ENCODE assay signal across 1 cellular context in the genomic region with DNA sequence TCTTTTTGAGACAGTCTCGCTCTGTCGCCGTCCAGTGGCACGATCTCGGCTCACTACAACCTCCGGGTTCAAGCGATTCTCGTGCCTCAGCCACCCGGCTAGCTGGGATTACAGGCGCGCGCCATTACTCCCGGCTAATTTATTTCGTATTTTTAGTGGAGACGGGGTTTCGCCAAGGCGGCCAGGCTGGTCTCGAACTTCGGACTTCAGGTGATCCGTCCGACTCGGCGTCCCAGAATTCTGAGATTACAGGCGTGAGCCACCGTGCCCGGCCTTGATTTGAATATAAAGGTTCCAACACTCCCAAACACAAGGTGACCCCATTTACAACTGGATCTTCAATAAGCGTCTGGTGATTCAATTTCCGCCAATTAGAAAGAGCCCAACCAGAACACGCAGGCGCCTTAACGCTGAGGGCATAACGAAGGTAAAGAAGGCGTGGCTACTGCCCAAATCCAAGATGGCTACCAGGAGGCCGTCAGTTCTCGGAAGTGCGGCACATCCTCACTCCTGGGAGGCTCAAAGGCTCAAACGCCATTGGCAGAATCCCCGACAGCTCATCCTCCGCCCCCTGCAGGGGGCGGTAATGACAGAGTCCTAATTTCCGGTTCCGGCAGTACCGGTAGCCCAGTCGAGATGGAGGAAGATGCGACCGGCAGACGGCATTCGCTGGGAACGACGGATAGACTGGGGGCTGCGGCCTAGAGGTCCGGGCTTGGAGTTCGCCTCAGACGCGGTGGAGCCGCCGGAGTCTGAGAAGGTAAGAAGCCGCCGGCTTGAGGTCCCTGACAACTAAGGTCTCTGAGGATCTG.
TF ChIP-seq lines count a peak whose summit lies in the region.

A gene with protein sequence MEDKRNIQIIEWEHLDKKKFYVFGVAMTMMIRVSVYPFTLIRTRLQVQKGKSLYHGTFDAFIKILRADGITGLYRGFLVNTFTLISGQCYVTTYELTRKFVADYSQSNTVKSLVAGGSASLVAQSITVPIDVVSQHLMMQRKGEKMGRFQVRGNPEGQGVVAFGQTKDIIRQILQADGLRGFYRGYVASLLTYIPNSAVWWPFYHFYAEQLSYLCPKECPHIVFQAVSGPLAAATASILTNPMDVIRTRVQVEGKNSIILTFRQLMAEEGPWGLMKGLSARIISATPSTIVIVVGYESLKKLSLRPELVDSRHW (plus strand): TSS at position 617 of the 812 bp plus-strand sequence. CDS start 5,744 bp downstream, outside the sequence.

TF ChIP-seq in SK-N-SH, 30 proteins besides CTCF, POLR2A, EP300 and RAD21 (continued from another document):
- TF ChIP-seq, protein P1, sequence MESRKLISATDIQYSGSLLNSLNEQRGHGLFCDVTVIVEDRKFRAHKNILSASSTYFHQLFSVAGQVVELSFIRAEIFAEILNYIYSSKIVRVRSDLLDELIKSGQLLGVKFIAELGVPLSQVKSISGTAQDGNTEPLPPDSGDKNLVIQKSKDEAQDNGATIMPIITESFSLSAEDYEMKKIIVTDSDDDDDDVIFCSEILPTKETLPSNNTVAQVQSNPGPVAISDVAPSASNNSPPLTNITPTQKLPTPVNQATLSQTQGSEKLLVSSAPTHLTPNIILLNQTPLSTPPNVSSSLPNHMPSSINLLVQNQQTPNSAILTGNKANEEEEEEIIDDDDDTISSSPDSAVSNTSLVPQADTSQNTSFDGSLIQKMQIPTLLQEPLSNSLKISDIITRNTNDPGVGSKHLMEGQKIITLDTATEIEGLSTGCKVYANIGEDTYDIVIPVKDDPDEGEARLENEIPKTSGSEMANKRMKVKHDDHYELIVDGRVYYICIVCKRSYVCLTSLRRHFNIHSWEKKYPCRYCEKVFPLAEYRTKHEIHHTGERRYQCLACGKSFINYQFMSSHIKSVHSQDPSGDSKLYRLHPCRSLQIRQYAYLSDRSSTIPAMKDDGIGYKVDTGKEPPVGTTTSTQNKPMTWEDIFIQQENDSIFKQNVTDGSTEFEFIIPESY (IDR thresholded peaks at IDR 0.05; ENCODE audit: borderline replicate concordance, low read depth), result no peak
- TF ChIP-seq FOSL2 (IDR thresholded peaks at IDR 0.05; ENCODE audit: borderline replicate concordance, low read depth), result no peak; the same call in 1 of the 2 replicates
- TF ChIP-seq, protein P2, sequence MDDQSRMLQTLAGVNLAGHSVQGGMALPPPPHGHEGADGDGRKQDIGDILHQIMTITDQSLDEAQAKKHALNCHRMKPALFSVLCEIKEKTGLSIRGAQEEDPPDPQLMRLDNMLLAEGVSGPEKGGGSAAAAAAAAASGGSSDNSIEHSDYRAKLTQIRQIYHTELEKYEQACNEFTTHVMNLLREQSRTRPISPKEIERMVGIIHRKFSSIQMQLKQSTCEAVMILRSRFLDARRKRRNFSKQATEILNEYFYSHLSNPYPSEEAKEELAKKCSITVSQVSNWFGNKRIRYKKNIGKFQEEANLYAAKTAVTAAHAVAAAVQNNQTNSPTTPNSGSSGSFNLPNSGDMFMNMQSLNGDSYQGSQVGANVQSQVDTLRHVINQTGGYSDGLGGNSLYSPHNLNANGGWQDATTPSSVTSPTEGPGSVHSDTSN (IDR thresholded peaks at IDR 0.05), result peak; percentile 82
- TF ChIP-seq RCOR1 (IDR thresholded peaks at IDR 0.05; ENCODE audit: low read length), result peak; percentile 16; the same call in 1 of the 2 replicates
- peak; percentile 98 for TF ChIP-seq YY1 (IDR thresholded peaks at IDR 0.05; ENCODE audit: low read depth)
- peak; percentile 94 for TF ChIP-seq GABPA (IDR thresholded peaks at IDR 0.05; ENCODE audit: low read depth)
- TF ChIP-seq TEAD4 (IDR thresholded peaks at IDR 0.05; ENCODE audit: borderline replicate concordance, insufficient read depth), result no peak
